1 cellular context compared by ENCODE assay signal in the genomic region with DNA sequence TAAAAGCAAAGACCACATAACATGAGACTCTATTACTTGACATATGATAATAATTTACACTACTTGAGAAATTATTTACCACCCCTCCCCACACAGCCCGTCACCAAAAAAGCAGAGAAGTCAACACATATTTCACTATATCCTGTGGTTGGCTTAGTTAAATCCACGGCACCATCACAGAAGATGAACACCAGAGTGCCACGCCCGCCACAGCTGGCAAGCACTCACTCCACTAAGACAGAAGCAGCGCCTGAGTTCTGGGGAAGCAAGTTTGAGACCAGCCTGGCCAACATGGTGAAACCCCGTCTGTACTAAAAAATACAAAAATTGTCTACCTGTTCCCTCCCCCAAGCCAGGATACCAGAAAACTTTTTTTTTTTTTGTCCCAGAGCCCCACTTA.
TF ChIP-seq lines count a peak whose summit lies in the region.

No MANE protein-coding gene starts in this region.

TF ChIP-seq in IMR-90, 13 proteins besides CTCF, POLR2A, EP300 and RAD21 (continued from another document):
- TF ChIP-seq, protein P1, sequence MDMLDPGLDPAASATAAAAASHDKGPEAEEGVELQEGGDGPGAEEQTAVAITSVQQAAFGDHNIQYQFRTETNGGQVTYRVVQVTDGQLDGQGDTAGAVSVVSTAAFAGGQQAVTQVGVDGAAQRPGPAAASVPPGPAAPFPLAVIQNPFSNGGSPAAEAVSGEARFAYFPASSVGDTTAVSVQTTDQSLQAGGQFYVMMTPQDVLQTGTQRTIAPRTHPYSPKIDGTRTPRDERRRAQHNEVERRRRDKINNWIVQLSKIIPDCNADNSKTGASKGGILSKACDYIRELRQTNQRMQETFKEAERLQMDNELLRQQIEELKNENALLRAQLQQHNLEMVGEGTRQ (IDR thresholded peaks at IDR 0.05; ENCODE audit: low read depth, low read length): no peak
- TF ChIP-seq SMC3 (IDR thresholded peaks at IDR 0.05; ENCODE audit: low read depth, low read length) (no peak), RCOR1 (IDR thresholded peaks at IDR 0.05; ENCODE audit: insufficient replicate concordance, low read length) (no peak), CEBPB (IDR thresholded peaks at IDR 0.05; ENCODE audit: low read depth, low read length) (no peak), MAFK (IDR thresholded peaks at IDR 0.05; ENCODE audit: low read depth, low read length) (no peak), FOS (IDR thresholded peaks at IDR 0.05; ENCODE audit: low read depth, low read length) (no peak)
- TF ChIP-seq, protein P2, sequence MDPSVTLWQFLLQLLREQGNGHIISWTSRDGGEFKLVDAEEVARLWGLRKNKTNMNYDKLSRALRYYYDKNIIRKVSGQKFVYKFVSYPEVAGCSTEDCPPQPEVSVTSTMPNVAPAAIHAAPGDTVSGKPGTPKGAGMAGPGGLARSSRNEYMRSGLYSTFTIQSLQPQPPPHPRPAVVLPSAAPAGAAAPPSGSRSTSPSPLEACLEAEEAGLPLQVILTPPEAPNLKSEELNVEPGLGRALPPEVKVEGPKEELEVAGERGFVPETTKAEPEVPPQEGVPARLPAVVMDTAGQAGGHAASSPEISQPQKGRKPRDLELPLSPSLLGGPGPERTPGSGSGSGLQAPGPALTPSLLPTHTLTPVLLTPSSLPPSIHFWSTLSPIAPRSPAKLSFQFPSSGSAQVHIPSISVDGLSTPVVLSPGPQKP (IDR thresholded peaks at IDR 0.05; ENCODE audit: borderline replicate concordance, low read depth, low read length): no peak
